In the genomic region with DNA sequence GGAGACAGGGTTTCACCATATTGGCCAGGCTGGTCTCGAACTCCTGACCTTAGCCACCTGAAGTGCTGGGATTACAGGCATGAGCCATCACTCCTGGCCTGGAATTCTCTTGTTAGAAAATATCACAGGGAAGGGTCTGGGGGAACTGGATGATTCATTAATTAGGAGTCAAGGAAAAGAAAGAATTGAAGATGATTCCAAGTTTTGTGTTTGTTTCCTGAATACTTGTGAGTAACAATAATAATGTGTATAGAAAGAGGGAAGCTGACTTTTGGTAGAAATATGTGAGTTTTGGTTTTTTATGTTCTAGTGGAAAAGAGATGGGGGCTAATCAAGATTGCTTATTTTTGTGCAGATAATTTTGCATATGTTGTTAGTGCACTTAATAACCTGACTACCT, we compare ENCODE assay signal across 15 cellular contexts.
"Had no signal": no experiment of that assay in that cellular context is flagged by ENCODE, and none has a peak within 500 bp of the region (broad histone marks: within the 10 kb centered on the region; RNA-seq: fewer than 3 reads in every experiment).

No MANE protein-coding gene starts in this region.

- H3K4me1 ChIP-seq: adrenal gland, esophagus muscularis mucosa, pancreas, right lobe of liver had no signal

- H3K4me3 ChIP-seq: adrenal gland, coronary artery, esophagus muscularis mucosa, hepatocyte, pancreas, right lobe of liver had no signal

- H3K36me3 ChIP-seq: adrenal gland, esophagus muscularis mucosa, pancreas, right lobe of liver had no signal

- H3K9me3 ChIP-seq: adrenal gland, esophagus muscularis mucosa, pancreas, right lobe of liver had no signal

- H2AFZ ChIP-seq: hepatocyte had no signal

- H3K79me2 ChIP-seq: hepatocyte had no signal

- DNase-seq: activated CD4-positive, alpha-beta T cell treated with anti-CD3 and anti-CD28 coated beads for 36 hours; activated CD4-positive, alpha-beta T cell treated with anti-CD3 and anti-CD28 coated beads, Interleukin-2, amount 50 U/mL, for 48 hours; activated gamma-delta T cell treated with Interleukin-2 at 50 U/mL for 16 hours; adrenal gland; central memory CD4-positive, alpha-beta T cell; effector CD4-positive, alpha-beta T cell; naive thymus-derived CD4-positive, alpha-beta T cell; pancreas; right lobe of liver; stimulated activated CD4-positive, alpha-beta T cell treated with anti-CD3 and anti-CD28 coated beads, Interleukin-4, amount 100 ng/mL, for 4 hours had no signal

- ATAC-seq: activated CD4-positive, alpha-beta T cell treated with anti-CD3 and anti-CD28 coated beads for 36 hours; activated naive CD4-positive, alpha-beta T cell treated with anti-CD3 and anti-CD28 coated beads, Interleukin-2, amount 50 U/mL, for 72 hours; naive thymus-derived CD4-positive, alpha-beta T cell; pancreas; right lobe of liver; stimulated activated memory B cell treated with anti-CD40 and anti-IgM and Interleukin-4, amounts not matched to agents 10 μg/mL and 1 μg/mL and 100 μg/mL, for 72 hours had no signal

- H3K27me3 ChIP-seq: adrenal gland, esophagus muscularis mucosa, hepatocyte, pancreas, right lobe of liver had no signal

- H3K27ac ChIP-seq: adrenal gland, coronary artery, esophagus muscularis mucosa, hepatocyte, pancreas, right lobe of liver had no signal

- FAIRE-seq: pancreas had no signal

- H3K4me2 ChIP-seq: hepatocyte had no signal
